In the genomic region with DNA sequence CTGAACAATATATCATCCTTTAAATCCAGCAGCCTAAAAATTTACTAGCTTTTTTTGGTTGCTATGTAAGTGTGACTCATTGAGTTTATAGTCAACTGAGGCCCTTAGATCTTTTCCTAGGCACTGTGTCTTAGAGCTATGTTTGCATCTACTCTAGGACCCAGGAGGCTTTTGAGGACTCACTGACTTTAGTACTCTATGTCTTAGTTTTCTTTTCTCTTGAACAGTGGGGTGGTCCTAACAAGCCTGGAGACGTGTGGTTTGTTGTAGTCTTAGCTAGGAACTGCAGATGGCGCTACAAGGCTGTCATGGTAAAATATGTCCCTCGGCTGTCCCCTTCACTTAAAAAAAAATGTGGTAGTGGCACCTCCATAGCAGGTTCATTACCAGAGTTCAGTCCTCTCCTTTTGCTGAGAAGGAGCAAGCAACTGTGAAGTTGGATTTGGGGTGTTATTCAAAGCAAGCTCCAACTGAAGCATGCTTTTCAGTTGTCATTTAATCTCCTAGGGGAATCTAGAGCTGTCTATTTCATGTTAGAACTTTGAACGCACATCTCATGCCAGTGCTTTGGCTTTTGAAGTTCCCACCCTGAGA, we compare ENCODE assay signal across 1 cellular context.
TF ChIP-seq lines count a peak whose summit lies in the region.

No MANE protein-coding gene starts in this region.

TF ChIP-seq in liver, 16 proteins besides CTCF, POLR2A, EP300 and RAD21 (continued from another document):
- TF ChIP-seq, protein P1, sequence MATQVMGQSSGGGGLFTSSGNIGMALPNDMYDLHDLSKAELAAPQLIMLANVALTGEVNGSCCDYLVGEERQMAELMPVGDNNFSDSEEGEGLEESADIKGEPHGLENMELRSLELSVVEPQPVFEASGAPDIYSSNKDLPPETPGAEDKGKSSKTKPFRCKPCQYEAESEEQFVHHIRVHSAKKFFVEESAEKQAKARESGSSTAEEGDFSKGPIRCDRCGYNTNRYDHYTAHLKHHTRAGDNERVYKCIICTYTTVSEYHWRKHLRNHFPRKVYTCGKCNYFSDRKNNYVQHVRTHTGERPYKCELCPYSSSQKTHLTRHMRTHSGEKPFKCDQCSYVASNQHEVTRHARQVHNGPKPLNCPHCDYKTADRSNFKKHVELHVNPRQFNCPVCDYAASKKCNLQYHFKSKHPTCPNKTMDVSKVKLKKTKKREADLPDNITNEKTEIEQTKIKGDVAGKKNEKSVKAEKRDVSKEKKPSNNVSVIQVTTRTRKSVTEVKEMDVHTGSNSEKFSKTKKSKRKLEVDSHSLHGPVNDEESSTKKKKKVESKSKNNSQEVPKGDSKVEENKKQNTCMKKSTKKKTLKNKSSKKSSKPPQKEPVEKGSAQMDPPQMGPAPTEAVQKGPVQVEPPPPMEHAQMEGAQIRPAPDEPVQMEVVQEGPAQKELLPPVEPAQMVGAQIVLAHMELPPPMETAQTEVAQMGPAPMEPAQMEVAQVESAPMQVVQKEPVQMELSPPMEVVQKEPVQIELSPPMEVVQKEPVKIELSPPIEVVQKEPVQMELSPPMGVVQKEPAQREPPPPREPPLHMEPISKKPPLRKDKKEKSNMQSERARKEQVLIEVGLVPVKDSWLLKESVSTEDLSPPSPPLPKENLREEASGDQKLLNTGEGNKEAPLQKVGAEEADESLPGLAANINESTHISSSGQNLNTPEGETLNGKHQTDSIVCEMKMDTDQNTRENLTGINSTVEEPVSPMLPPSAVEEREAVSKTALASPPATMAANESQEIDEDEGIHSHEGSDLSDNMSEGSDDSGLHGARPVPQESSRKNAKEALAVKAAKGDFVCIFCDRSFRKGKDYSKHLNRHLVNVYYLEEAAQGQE (IDR thresholded peaks at IDR 0.05): no peak
- no peak for TF ChIP-seq NR2F2 (IDR thresholded peaks at IDR 0.05)
- TF ChIP-seq, protein P2, sequence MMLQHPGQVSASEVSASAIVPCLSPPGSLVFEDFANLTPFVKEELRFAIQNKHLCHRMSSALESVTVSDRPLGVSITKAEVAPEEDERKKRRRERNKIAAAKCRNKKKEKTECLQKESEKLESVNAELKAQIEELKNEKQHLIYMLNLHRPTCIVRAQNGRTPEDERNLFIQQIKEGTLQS (IDR thresholded peaks at IDR 0.05): no peak
- no peak for TF ChIP-seq YY1 (IDR thresholded peaks at IDR 0.05)
- TF ChIP-seq FOXA1 (IDR thresholded peaks at IDR 0.05): no peak
